ENCODE assay signal across 13 cellular contexts in genomic region chr9:129332581-129332980, GRCh38.
DNase-seq lines count a peak whose midpoint lies in the region; ATAC-seq and TF ChIP-seq lines count a peak whose summit lies in the region.
"Had no signal": no experiment of that assay in that cellular context is flagged by ENCODE, and none has a peak within 500 bp of the region (broad histone marks: within the 10 kb centered on the region; RNA-seq: fewer than 3 reads in every experiment).

No MANE protein-coding gene starts in this region.

- H2AK5ac ChIP-seq in H9 (ENCODE audit: insufficient read length, low read length): no peak overlapping the region

- H3K9ac ChIP-seq in H9 (ENCODE audit: extremely low read depth, insufficient read length, low read length): no peak overlapping the region
- peak overlapping the region in 1 of 5 donors; percentile 41 for H3K9ac ChIP-seq in subcutaneous abdominal adipose tissue (ENCODE audit: low read length in 5 of 5)
- H3K9ac ChIP-seq in MM.1S (ENCODE audit: low read length): no peak overlapping the region
- H3K9ac ChIP-seq: KMS-11 had no signal

- no peak overlapping the region for H2BK15ac ChIP-seq in H9 (ENCODE audit: low read depth, low read length)

- H3K4ac ChIP-seq in H9 (ENCODE audit: low read depth, low read length): no peak overlapping the region

- peaks cover 5% of the 10 kb centered on the region; the same call in 1 of the 2 replicates for H3K4me1 ChIP-seq in H9 (ENCODE audit: insufficient read depth, low read length)
- H3K4me1 ChIP-seq in right lobe of liver: peaks cover 0 to 36% (median 20%) of the 10 kb centered on the region in 4 donors
- H3K4me1 ChIP-seq in subcutaneous abdominal adipose tissue (ENCODE audit: control insufficient read depth in 5 of 5, insufficient read depth in 5 of 5, low read length in 5 of 5): peaks cover 7 to 56% (median 53%) of the 10 kb centered on the region in 5 donors
- H3K4me1 ChIP-seq in MM.1S (ENCODE audit: low read length): 0 out of 2 replicates have a peak, but pooled peaks cover 4% of the 10 kb centered on the region

- H3K4me1 Mint-ChIP-seq in H9 (peaks cover 29 to 36% of the 10 kb centered on the region in 2 experiments), brain (peaks cover 54% of the 10 kb centered on the region)

- H3K9me3 Mint-ChIP-seq in H9: peaks cover 5 to 7% of the 10 kb centered on the region in 2 experiments; a peak in 3 of 5 replicates
- H3K9me3 Mint-ChIP-seq in brain: peaks cover 3 to 8% (median 6%) of the 10 kb centered on the region in 5 experiments

- no peak overlapping the region for H4K91ac ChIP-seq in H9 (ENCODE audit: insufficient read length, low read depth, low read length)

- H3K23ac ChIP-seq in H9 (ENCODE audit: insufficient read length, low read depth, low read length): no peak overlapping the region

- H3T11ph ChIP-seq in H9 (ENCODE audit: low read length): no peak overlapping the region

- H2AFZ ChIP-seq in H9 (ENCODE audit: low read length): no peak overlapping the region
- no peak overlapping the region for H2AFZ ChIP-seq in MM.1S (ENCODE audit: low read length)

- H3K27me3 ChIP-seq in H9 (ENCODE audit: insufficient read depth, low read length) (no peaks in the 10 kb centered on the region), right lobe of liver (no peaks in the 10 kb centered on the region), subcutaneous abdominal adipose tissue (ENCODE audit: control insufficient read depth in 5 of 5, insufficient read depth in 4 of 5, low read length in 5 of 5) (no peaks in the 10 kb centered on the region), MM.1S (replicated peaks; ENCODE audit: insufficient read depth, low read length) (peaks cover 13% of the 10 kb centered on the region)

- no peaks in the 10 kb centered on the region for H3F3A ChIP-seq in MM.1S (ENCODE audit: insufficient read depth, low read length)

- no peak for TF ChIP-seq POLR2A in right lobe of liver (IDR thresholded peaks at IDR 0.05)

- H4K8ac ChIP-seq in H9 (replicated peaks; ENCODE audit: insufficient read length, low read depth, low read length): no peak overlapping the region

- no peak overlapping the region for H3K4me2 ChIP-seq in H9 (ENCODE audit: insufficient read depth, insufficient read length, low read length)
- H3K4me2 ChIP-seq in MM.1S (ENCODE audit: low read depth, low read length): no peak overlapping the region
- H3K4me2 ChIP-seq: KMS-11 had no signal

- no peak overlapping the region for H3K18ac ChIP-seq in H9 (ENCODE audit: insufficient read length, low read depth, low read length)

- DNase-seq in H9 (no peak), right lobe of liver (no peak), SK-N-DZ (ENCODE audit: low spot score) (no peak), MM.1S (no peak)
- DNase-seq: CD8-positive, alpha-beta T cell; islet precursor cell; NCI-H2107; stimulated activated CD4-positive, alpha-beta T cell treated with anti-CD3 and anti-CD28 coated beads, Interleukin-2, amount 100 ng/mL, for 24 hours had no signal

- intact Hi-C loops in right lobe of liver (cut with DNase I): loop anchor here in 1 of 2 donors (10.0 kb wide), 2 partner anchors 152 to 232 kb away; no protein-coding TSS in a partner anchor

- no peak overlapping the region for H2BK120ac ChIP-seq in H9 (ENCODE audit: low read depth, low read length, poor library complexity, severe bottlenecking)

- no peak overlapping the region for H2BK5ac ChIP-seq in H9 (ENCODE audit: insufficient read length, low read length)

- H3K36me3 ChIP-seq in right lobe of liver (no peaks in the 10 kb centered on the region), subcutaneous abdominal adipose tissue (ENCODE audit: control insufficient read depth in 5 of 5, insufficient read depth in 5 of 5, low read length in 5 of 5) (no peaks in the 10 kb centered on the region), MM.1S (replicated peaks; ENCODE audit: insufficient read depth, low read length) (no peaks in the 10 kb centered on the region)

- H2BK12ac ChIP-seq in H9 (ENCODE audit: insufficient read length, low read depth, low read length): no peak overlapping the region

- H3K27ac Mint-ChIP-seq in H9 (peak overlapping the region in 2 of 3 experiments; percentile 68 to 70; a peak in 2 of 7 replicates), brain (peak overlapping the region; percentile 48 to 95 (median 73))
- H3K27ac Mint-ChIP-seq: CD8-positive, alpha-beta T cell had no signal

- H4K5ac ChIP-seq in H9 (ENCODE audit: insufficient read length, low read depth, low read length): no peak overlapping the region

- TF ChIP-seq CTCF in H9 (conservative IDR thresholded peaks at IDR 0.05) (no peak), brain (conservative IDR thresholded peaks at IDR 0.05) (no peak), right lobe of liver (IDR thresholded peaks at IDR 0.05) (no peak), MM.1S (IDR thresholded peaks at IDR 0.05; ENCODE audit: low read length) (no peak)

- no peak overlapping the region for H3K56ac ChIP-seq in H9 (ENCODE audit: insufficient read length, low read depth, low read length)

- H3K79me2 ChIP-seq in H9 (ENCODE audit: insufficient read depth, low read length) (no peaks in the 10 kb centered on the region), MM.1S (ENCODE audit: low read length) (no peaks in the 10 kb centered on the region)

- H3K23me2 ChIP-seq in H9 (ENCODE audit: insufficient read length, low read depth, low read length, poor library complexity, severe bottlenecking): peaks cover 3% of the 10 kb centered on the region

- H3K4me3 Mint-ChIP-seq in H9 (no peak overlapping the region), brain (no peak overlapping the region)
- H3K4me3 Mint-ChIP-seq: CD8-positive, alpha-beta T cell had no signal

- no peaks in the 10 kb centered on the region for H3K79me1 ChIP-seq in H9 (ENCODE audit: insufficient read depth, low read depth, low read length, poor library complexity, severe bottlenecking)

- H3K4me3 ChIP-seq in right lobe of liver (no peak overlapping the region), subcutaneous abdominal adipose tissue (ENCODE audit: low read depth in 1 of 5, low read length in 5 of 5) (no peak overlapping the region), MM.1S (ENCODE audit: low read length) (no peak overlapping the region)

- no peak overlapping the region for H2BK20ac ChIP-seq in H9 (ENCODE audit: low read depth, low read length, poor library complexity, severe bottlenecking)

- H3K27me3 Mint-ChIP-seq in H9 (ENCODE audit: low read depth) (no peaks in the 10 kb centered on the region), brain (no peaks in the 10 kb centered on the region)

- H3K27ac ChIP-seq in H9 (ENCODE audit: insufficient read length, low read depth, low read length) (no peak overlapping the region), right lobe of liver (peak overlapping the region in 2 of 3 donors; percentile 29 to 91), subcutaneous abdominal adipose tissue (ENCODE audit: low read depth, low read length) (peak overlapping the region; percentile 17), MM.1S (ENCODE audit: low read length) (no peak overlapping the region)
- H3K27ac ChIP-seq: KMS-11 had no signal

- WGBS in H9 (ENCODE audit: extremely low coverage, insufficient read length, low lambda C conversion rate): no CpG with 5 or more reads among the region's 4 CpGs
- WGBS in right lobe of liver (ENCODE audit: insufficient coverage, low coverage, low lambda C conversion rate, missing lambda C conversion rate): 83% methylated on average over 2 of the region's 4 CpGs

- H3K9me3 ChIP-seq in H9 (ENCODE audit: control insufficient read depth, low read depth, low read length) (no peaks in the 10 kb centered on the region), right lobe of liver (no peaks in the 10 kb centered on the region), subcutaneous abdominal adipose tissue (ENCODE audit: control insufficient read depth in 5 of 5, low read length in 5 of 5) (peaks cover 5 to 13% (median 10%) of the 10 kb centered on the region in 5 donors), MM.1S (replicated peaks; ENCODE audit: insufficient read depth, low read length) (no peaks in the 10 kb centered on the region)

- H3K36me3 Mint-ChIP-seq in H9 (ENCODE audit: insufficient read depth in 1 of 3, low read depth in 3 of 3) (peaks cover 0 to 8% (median 7%) of the 10 kb centered on the region in 3 experiments; a peak in 5 of 7 replicates), brain (no peaks in the 10 kb centered on the region)
- H3K36me3 Mint-ChIP-seq: CD8-positive, alpha-beta T cell had no signal

- H4K20me1 ChIP-seq in H9 (ENCODE audit: control insufficient read depth, insufficient read depth, insufficient read length): no peaks in the 10 kb centered on the region
- H4K20me1 ChIP-seq in MM.1S (ENCODE audit: insufficient read depth, low read length): no peaks in the 10 kb centered on the region

- H3K14ac ChIP-seq in H9 (ENCODE audit: insufficient read depth, low read length): peak overlapping the region; percentile 59; the same call in 1 of the 2 replicates

- no peak for ATAC-seq in right lobe of liver
- ATAC-seq in HG03432 (IDR thresholded peaks at IDR 0.05; ENCODE audit: unreplicated experiment): no peak
- no peak for ATAC-seq in HG03045 (IDR thresholded peaks at IDR 0.05; ENCODE audit: unreplicated experiment)
- ATAC-seq: CD8-positive, alpha-beta T cell had no signal

- H3K9me2 ChIP-seq in MM.1S (replicated peaks; ENCODE audit: insufficient read depth, low read length): no peaks in the 10 kb centered on the region

Comparison
In these comparisons a context has a peak if more than half of its experiments do, and no peak if none do; other contexts are left out.
1. H3K27ac ChIP-seq: peak in right lobe of liver (2 of 3) and subcutaneous abdominal adipose tissue (single experiment); none in H9 (single experiment) and MM.1S (single experiment).